In the genomic region with DNA sequence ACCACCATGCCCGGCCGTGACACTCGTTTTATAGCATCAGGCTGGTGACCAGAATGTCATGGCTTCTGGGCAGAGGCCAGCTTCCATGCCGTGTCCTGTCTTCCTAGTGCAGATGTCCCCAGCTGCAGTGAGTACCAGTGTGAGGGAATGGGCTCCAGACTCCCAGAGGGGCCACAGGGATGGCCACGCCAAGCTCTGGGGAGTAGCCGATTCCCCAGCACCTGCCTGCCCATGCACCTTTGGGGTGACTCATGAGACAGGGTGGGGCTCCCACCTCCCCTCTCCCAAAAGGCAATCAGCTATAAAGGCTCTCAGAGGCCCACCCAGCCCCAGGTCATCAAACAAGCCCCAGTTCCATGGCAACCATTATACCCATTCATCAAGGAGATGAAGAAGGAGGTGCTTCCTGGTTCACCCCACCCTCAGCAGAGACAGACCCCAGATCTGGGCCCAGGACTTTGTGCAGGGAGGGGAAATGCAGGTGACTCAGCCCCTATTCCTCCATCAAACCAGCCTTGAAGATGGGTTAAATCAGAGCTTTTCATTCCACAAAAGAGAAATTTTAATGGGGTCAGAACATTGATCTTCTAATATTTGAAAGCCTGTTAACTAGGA, we compare ENCODE assay signal across 10 cellular contexts. TPM values are rescaled to one million over a fixed set of nuclear protein-coding genes. Genes with fewer than 3 reads are reported as not detected.
A peak's percentile ranks its signal among the peaks of the same experiment; 100 is the strongest.
DNase-seq lines count a peak whose midpoint lies in the region; ATAC-seq and TF ChIP-seq lines count a peak whose summit lies in the region.
"Not testable (repeated sequence)": the region's sequence is repeated elsewhere in the genome, so short reads cannot be mapped to it uniquely, and the experiment has no call there.
"Had no signal": no experiment of that assay in that cellular context is flagged by ENCODE, and none has a peak within 500 bp of the region (broad histone marks: within the 10 kb centered on the region; RNA-seq: fewer than 3 reads in every experiment).

A gene with protein sequence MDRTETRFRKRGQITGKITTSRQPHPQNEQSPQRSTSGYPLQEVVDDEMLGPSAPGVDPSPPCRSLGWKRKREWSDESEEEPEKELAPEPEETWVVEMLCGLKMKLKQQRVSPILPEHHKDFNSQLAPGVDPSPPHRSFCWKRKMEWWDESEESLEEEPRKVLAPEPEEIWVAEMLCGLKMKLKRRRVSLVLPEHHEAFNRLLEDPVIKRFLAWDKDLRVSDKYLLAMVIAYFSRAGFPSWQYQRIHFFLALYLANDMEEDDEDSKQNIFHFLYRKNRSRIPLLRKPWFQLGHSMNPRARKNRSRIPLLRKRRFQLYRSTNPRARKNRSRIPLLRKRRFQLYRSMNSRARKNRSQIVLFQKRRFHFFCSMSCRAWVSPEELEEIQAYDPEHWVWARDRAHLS (plus strand): TSS at position 419 of the 615 bp plus-strand sequence. CDS start 2,030 bp downstream, outside the sequence.

- RAD21 ChIA-PET in HCT116 (lab: Charles Lee; ENCODE audit: low non-redundant PET in 1 of 2, low total read pairs in 2 of 2, uncharacterized antibody in 2 of 2, unreplicated experiment in 2 of 2) = not testable (repeated sequence)

- TF ChIP-seq POLR2A in HCT116 (IDR thresholded peaks at IDR 0.05; ENCODE audit: borderline replicate concordance, extremely low read depth, insufficient read depth, insufficient read length); gastroesophageal sphincter (IDR thresholded peaks at IDR 0.05); testis (IDR thresholded peaks at IDR 0.05): not testable (repeated sequence)

- H3K27me3 Mint-ChIP-seq in activated CD8-positive, alpha-beta T cell treated with anti-CD3 and anti-CD28 coated beads, Interleukin-2, amount 10 ng/mL, durations not matched to agents 7 days and 5 days (ENCODE audit: low read depth) = not testable (repeated sequence)

- CTCF ChIA-PET in HCT116 (lab: Charles Lee); activated CD8-positive, alpha-beta T cell treated with anti-CD3 and anti-CD28 coated beads, Interleukin-2, amount 10 ng/mL, durations not matched to agents 7 days and 5 days (lab: Charles Lee): not testable (repeated sequence)

- not testable (repeated sequence) for ATAC-seq in HCT116
- ATAC-seq in activated CD8-positive, alpha-beta T cell treated with anti-CD3 and anti-CD28 coated beads, Interleukin-2, amount 10 ng/mL, durations not matched to agents 7 days and 5 days = peak; percentile 35
- ATAC-seq in gastroesophageal sphincter (peak; percentile 28), heart right ventricle (peak in 6 of 8 donors; percentile 11 to 76 (median 47)), left colon (peak; percentile 28), psoas muscle (peak; percentile 19 to 46 (median 36))

- H3K4me3 ChIP-seq in HCT116 (replicated peaks in 1 of 2; ENCODE audit: low read depth in 1 of 2, low read length in 2 of 2); gastroesophageal sphincter; heart right ventricle; psoas muscle; testis: not testable (repeated sequence)

- not testable (repeated sequence) for H3K27me3 ChIP-seq in HCT116 (ENCODE audit: insufficient read depth, low read length); gastroesophageal sphincter; heart right ventricle; psoas muscle (ENCODE audit: insufficient read depth in 3 of 3, low read length in 2 of 3); testis

- not testable (repeated sequence) for H3K9me2 ChIP-seq in HCT116 (ENCODE audit: insufficient read depth)

- not testable (repeated sequence) for H3K9me3 ChIP-seq in HCT116 (ENCODE audit: control insufficient read depth in 1 of 2, insufficient read depth in 1 of 2, low read depth in 1 of 2, low read length in 2 of 2); gastroesophageal sphincter; heart right ventricle; psoas muscle; testis

- H3K79me2 ChIP-seq in HCT116 (ENCODE audit: insufficient read depth, low read length) = not testable (repeated sequence)

- not testable (repeated sequence) for TF ChIP-seq EP300 in gastroesophageal sphincter (IDR thresholded peaks at IDR 0.05)

- TSS peak; percentile 40 for BruUV-seq in HCT116 (replicated peaks; lab: Mats Ljungman, UMichigan)

- H3K27ac Mint-ChIP-seq in activated CD8-positive, alpha-beta T cell treated with anti-CD3 and anti-CD28 coated beads, Interleukin-2, amount 10 ng/mL, durations not matched to agents 7 days and 5 days = not testable (repeated sequence)

- not testable (repeated sequence) for H3K4me1 Mint-ChIP-seq in activated CD8-positive, alpha-beta T cell treated with anti-CD3 and anti-CD28 coated beads, Interleukin-2, amount 10 ng/mL, durations not matched to agents 7 days and 5 days (ENCODE audit: low read depth)

- POLR2A ChIA-PET in HCT116 (lab: Charles Lee); activated CD8-positive, alpha-beta T cell treated with anti-CD3 and anti-CD28 coated beads, Interleukin-2, amount 10 ng/mL, durations not matched to agents 7 days and 5 days (lab: Charles Lee): not testable (repeated sequence)

- not testable (repeated sequence) for TF ChIP-seq RAD21 in HCT116 (IDR thresholded peaks at IDR 0.05; ENCODE audit: low read depth)

- not testable (repeated sequence) for H3K9me3 Mint-ChIP-seq in activated CD8-positive, alpha-beta T cell treated with anti-CD3 and anti-CD28 coated beads, Interleukin-2, amount 10 ng/mL, durations not matched to agents 7 days and 5 days (ENCODE audit: insufficient read depth)

- not testable (repeated sequence) for H4K20me1 ChIP-seq in HCT116 (ENCODE audit: insufficient read depth)

- not testable (repeated sequence) for H3K9ac ChIP-seq in HCT116 (ENCODE audit: low read length)

- H3K4me1 ChIP-seq in HCT116 (ENCODE audit: control insufficient read depth in 1 of 2, insufficient read depth in 2 of 2, low read length in 2 of 2); gastroesophageal sphincter; heart right ventricle; psoas muscle; testis: not testable (repeated sequence)

- H3K36me3 ChIP-seq in HCT116 (ENCODE audit: control insufficient read depth in 1 of 2, insufficient read depth in 2 of 2, low read length in 2 of 2); gastroesophageal sphincter; heart right ventricle; psoas muscle (ENCODE audit: insufficient read depth in 1 of 2, low read depth in 1 of 2); testis (ENCODE audit: low read depth, missing control alignments): not testable (repeated sequence)

- H3K4me2 ChIP-seq in HCT116 (ENCODE audit: low read length) = not testable (repeated sequence)

- not testable (repeated sequence) for TF ChIP-seq CTCF in HCT116 (IDR thresholded peaks at IDR 0.05 in 2 of 3, conservative IDR thresholded peaks at IDR 0.05 in 1 of 3; ENCODE audit: borderline replicate concordance in 1 of 3, insufficient read depth in 1 of 3, low read depth in 2 of 3, low read length in 2 of 3); gastroesophageal sphincter (IDR thresholded peaks at IDR 0.05); heart right ventricle (IDR thresholded peaks at IDR 0.05); psoas muscle (IDR thresholded peaks at IDR 0.05); testis (IDR thresholded peaks at IDR 0.05)

- H3K4me3 Mint-ChIP-seq in activated CD8-positive, alpha-beta T cell treated with anti-CD3 and anti-CD28 coated beads, Interleukin-2, amount 10 ng/mL, durations not matched to agents 7 days and 5 days = not testable (repeated sequence)

- H3K36me3 Mint-ChIP-seq in activated CD8-positive, alpha-beta T cell treated with anti-CD3 and anti-CD28 coated beads, Interleukin-2, amount 10 ng/mL, durations not matched to agents 7 days and 5 days (ENCODE audit: low read depth) = not testable (repeated sequence)

- intact Hi-C loops in HCT116 (cut with micrococcal nuclease); heart right ventricle (cut with DNase I); left colon (cut with DNase I, micrococcal nuclease); psoas muscle (cut with DNase I); testis (cut with DNase I; ENCODE audit: low total_unique reads): not testable (repeated sequence)

- not testable (repeated sequence) for DNase-seq in HCT116 (ENCODE audit: low read depth, low spot score); activated CD8-positive, alpha-beta T cell treated with anti-CD3 and anti-CD28 coated beads, Interleukin-2, amount 10 ng/mL, durations not matched to agents 7 days and 5 days; heart right ventricle; left colon; psoas muscle; testis

- not testable (repeated sequence) for H2AFZ ChIP-seq in HCT116 (ENCODE audit: low read depth, low read length, poor library complexity, severe bottlenecking)

- not testable (repeated sequence) for H3K27ac ChIP-seq in HCT116 (ENCODE audit: low read depth, low read length); gastroesophageal sphincter; heart right ventricle; psoas muscle; testis

- WGBS in gastroesophageal sphincter (ENCODE audit: low coverage in 1 of 2), 2 donors = no CpG with 5 or more reads among the region's 6 CpGs
- no CpG with 5 or more reads among the region's 6 CpGs for WGBS in heart right ventricle, 2 donors
- WGBS in psoas muscle, 3 donors = no CpG with 5 or more reads among the region's 6 CpGs
- no CpG with 5 or more reads among the region's 6 CpGs for WGBS in testis, 2 donors

RNA-seq across cellular contexts. Expression of the gene that starts here (rescaled TPM):
- total RNA-seq in HCT116 (2021; ENCODE audit: unreplicated experiment) (not detected), gastroesophageal sphincter (not detected), heart right ventricle (under 1 TPM in 1 of 10 donors, not detected in 9; 0.31 TPM), left colon (not detected), psoas muscle (not detected), testis (10 to 100 TPM in 1 of 2 donors, 1 to 10 TPM in 1; 5.4 to 15.6 TPM)
- polyA plus RNA-seq in HCT116 (2012) = 0.12 and 1.2 TPM in 2 replicates
- under 1 TPM in 1 of 2 experiments, not detected in 1; 0.31 TPM for total RNA-seq in activated CD8-positive, alpha-beta T cell treated with anti-CD3 and anti-CD28 coated beads, Interleukin-2, amount 10 ng/mL, durations not matched to agents 7 days and 5 days
- polyA plus RNA-seq in heart right ventricle (under 1 TPM in 1 of 2 donors, not detected in 1; 0.51 TPM), psoas muscle (under 1 TPM; 0.05 to 0.13 (median 0.10) TPM), testis (ENCODE audit: insufficient read depth, low read depth, low replicate concordance) (19.5 TPM)
- total RNA-seq: Caco-2; CD8-positive, alpha-beta T cell had no signal
- polyA plus RNA-seq: AG04450 had no signal

Comparison
In these comparisons a context has a peak if more than half of its experiments do, and no peak if none do; other contexts are left out.
1. RNA of the gene that starts here (polyA plus RNA-seq): 19.5 TPM in testis (single experiment); 0.51 TPM in heart right ventricle and 0.05 to 0.13 TPM in psoas muscle; every median in the first group is over 10 times any median in the second.
2. Peak in ATAC-seq in activated CD8-positive, alpha-beta T cell treated with anti-CD3 and anti-CD28 coated beads, Interleukin-2, amount 10 ng/mL, durations not matched to agents 7 days and 5 days; RNA of the gene not detected or under 1 TPM.
3. Peak in ATAC-seq in gastroesophageal sphincter; RNA of the gene not detected or under 1 TPM.
4. Peak in ATAC-seq in heart right ventricle; RNA of the gene not detected or under 1 TPM.
5. Peak in ATAC-seq in left colon; RNA of the gene not detected or under 1 TPM.
6. Peak in ATAC-seq in psoas muscle; RNA of the gene not detected or under 1 TPM.